9 cellular contexts compared by ENCODE assay signal in the genomic region with DNA sequence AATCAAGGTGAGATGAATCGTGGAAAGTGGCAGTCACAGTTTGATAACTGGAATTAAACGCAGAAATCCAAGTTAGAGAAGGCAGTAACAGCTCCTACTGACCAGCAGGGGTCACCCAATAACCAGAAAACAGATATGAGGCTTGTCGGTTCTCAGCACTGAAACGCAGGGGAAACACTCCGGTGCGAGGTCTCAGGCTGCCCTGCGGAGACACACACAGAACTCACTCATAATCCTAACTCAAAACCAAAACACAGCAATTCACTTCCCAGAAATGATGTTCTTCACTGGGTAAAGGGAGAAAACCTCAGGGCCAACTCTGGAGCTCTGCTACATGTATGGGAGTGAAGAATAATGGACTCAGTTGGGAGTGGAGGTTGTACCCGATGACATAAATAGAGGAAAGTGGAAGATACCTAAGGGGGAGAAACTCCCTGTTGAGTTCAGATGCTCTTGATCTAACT.
DNase-seq lines count a peak whose midpoint lies in the region; ATAC-seq, FAIRE-seq and TF ChIP-seq lines count a peak whose summit lies in the region.
"Had no signal": no experiment of that assay in that cellular context is flagged by ENCODE, and none has a peak within 500 bp of the region (broad histone marks: within the 10 kb centered on the region; RNA-seq: fewer than 3 reads in every experiment).

No MANE protein-coding gene starts in this region.

- H3K9ac ChIP-seq in NT2/D1 (ENCODE audit: insufficient read length, low read depth) (no peak overlapping the region), astrocyte (ENCODE audit: low read length) (peak overlapping the region; percentile 52)

- H3K9me3 ChIP-seq in NT2/D1 (ENCODE audit: insufficient read depth, low read length) (peaks cover 16% of the 10 kb centered on the region), astrocyte (ENCODE audit: insufficient read depth, low read depth, low read length) (peaks cover 4% of the 10 kb centered on the region), hepatocyte (ENCODE audit: low read depth) (no peaks in the 10 kb centered on the region), gastrocnemius medialis (no peaks in the 10 kb centered on the region)
- H3K9me3 ChIP-seq: ovary had no signal

- H3K4me1 Mint-ChIP-seq in astrocyte (ENCODE audit: low read depth, unreplicated experiment): peaks cover 10% of the 10 kb centered on the region

- peak; percentile 93 for ATAC-seq in GM21381 (IDR thresholded peaks at IDR 0.05; ENCODE audit: unreplicated experiment)
- ATAC-seq in HG03558 (IDR thresholded peaks at IDR 0.05; ENCODE audit: extremely low read depth, unreplicated experiment): peak; percentile 88
- peak; percentile 66 to 77 for ATAC-seq in gastrocnemius medialis

- H3K27me3 ChIP-seq in NT2/D1 (ENCODE audit: insufficient read depth, insufficient read length) (no peaks in the 10 kb centered on the region), astrocyte (ENCODE audit: insufficient read depth, low read length) (peaks cover 3% of the 10 kb centered on the region), hepatocyte (no peaks in the 10 kb centered on the region), gastrocnemius medialis (no peaks in the 10 kb centered on the region)
- H3K27me3 ChIP-seq: ovary had no signal

- 12% methylated on average over 8 of the region's 8 CpGs for WGBS in hepatocyte (ENCODE audit: low lambda C conversion rate, missing lambda C conversion rate)

- H3K36me3 ChIP-seq in NT2/D1 (ENCODE audit: insufficient read depth, insufficient read length, low read length): no peaks in the 10 kb centered on the region
- H3K36me3 ChIP-seq in astrocyte (ENCODE audit: insufficient read depth, low read length): no peaks in the 10 kb centered on the region
- no peaks in the 10 kb centered on the region for H3K36me3 ChIP-seq in hepatocyte (replicated peaks; ENCODE audit: insufficient read depth, low read depth)
- no peaks in the 10 kb centered on the region for H3K36me3 ChIP-seq in gastrocnemius medialis
- H3K36me3 ChIP-seq: ovary had no signal

- peak overlapping the region; percentile 84 for H3K4me2 ChIP-seq in astrocyte (ENCODE audit: low read length)
- peak overlapping the region; percentile 76 for H3K4me2 ChIP-seq in hepatocyte

- H4K20me1 ChIP-seq in astrocyte (ENCODE audit: insufficient read depth, low read length) (no peaks in the 10 kb centered on the region), hepatocyte (ENCODE audit: insufficient read depth, poor library complexity, severe bottlenecking) (no peaks in the 10 kb centered on the region)

- H3K9me3 Mint-ChIP-seq in astrocyte (ENCODE audit: unreplicated experiment): peaks cover 2% of the 10 kb centered on the region

- intact Hi-C loops in gastrocnemius medialis (cut with DNase I; ENCODE audit: low total_unique reads): no loop called here

- peak; percentile 41 for FAIRE-seq in astrocyte (lab: Jason Lieb, UNC)

- H3K4me1 ChIP-seq in NT2/D1 (ENCODE audit: insufficient read depth, insufficient read length) (no peaks in the 10 kb centered on the region), astrocyte (ENCODE audit: insufficient read depth, low read length) (peaks cover 8% of the 10 kb centered on the region), hepatocyte (ENCODE audit: insufficient read depth) (peaks cover 3% of the 10 kb centered on the region), gastrocnemius medialis (no peaks in the 10 kb centered on the region)

- H2AFZ ChIP-seq in astrocyte (ENCODE audit: low read depth, low read length): peak overlapping the region; percentile 70
- peak overlapping the region; percentile 70 for H2AFZ ChIP-seq in hepatocyte

- no peaks in the 10 kb centered on the region for H3K27me3 Mint-ChIP-seq in astrocyte (ENCODE audit: low read depth, unreplicated experiment)

- peak; percentile 1 for DNase-seq in NK-92 treated with Interleukin-12 subunit alpha and Interleukin-12 subunit beta, amount 100 ng/mL, for 24 hours (lab: John Stamatoyannopoulos, UW)
- DNase-seq in NK-92 (lab: John Stamatoyannopoulos, UW; ENCODE audit: unreplicated experiment) (no peak), NT2/D1 (ENCODE audit: low read depth, low spot score) (peak; percentile 55), astrocyte (ENCODE audit: low read depth) (peak; percentile 62), hepatocyte (ENCODE audit: low spot score) (peak; percentile 85), gastrocnemius medialis (peak in 1 of 2 donors; percentile 12)

- TF ChIP-seq POLR2A in gastrocnemius medialis (IDR thresholded peaks at IDR 0.05): no peak

- H3K36me3 Mint-ChIP-seq in astrocyte (ENCODE audit: low read depth, unreplicated experiment): no peaks in the 10 kb centered on the region

- H3K27ac Mint-ChIP-seq in astrocyte (ENCODE audit: unreplicated experiment): no peak overlapping the region

- no peak overlapping the region for H3K27ac ChIP-seq in astrocyte (ENCODE audit: low read depth, low read length)
- H3K27ac ChIP-seq in hepatocyte: no peak overlapping the region
- H3K27ac ChIP-seq in gastrocnemius medialis: no peak overlapping the region
- H3K27ac ChIP-seq: ovary had no signal

- no peak overlapping the region for H3K4me3 Mint-ChIP-seq in astrocyte (ENCODE audit: unreplicated experiment)

- H3K79me2 ChIP-seq in astrocyte (ENCODE audit: insufficient read depth, low read length) (no peaks in the 10 kb centered on the region), hepatocyte (no peaks in the 10 kb centered on the region)

- in situ Hi-C loops in gastrocnemius medialis (cut with MboI; ENCODE audit: low sequenced_read_pairs in 4 of 4): no loop called here

- H3K9me2 ChIP-seq in hepatocyte (replicated peaks; ENCODE audit: insufficient read depth): no peaks in the 10 kb centered on the region

- peak; percentile 92 for TF ChIP-seq CTCF in astrocyte (IDR thresholded peaks at IDR 0.05; ENCODE audit: insufficient read depth, low read depth, low read length)
- peak; percentile 88 for TF ChIP-seq CTCF in hepatocyte (IDR thresholded peaks at IDR 0.05; ENCODE audit: poor library complexity)
- peak; percentile 39 to 70 (median 63) for TF ChIP-seq CTCF in gastrocnemius medialis (IDR thresholded peaks at IDR 0.05 in 4 of 5, conservative IDR thresholded peaks at IDR 0.05 in 1 of 5)

- H3K4me3 ChIP-seq in NT2/D1 (ENCODE audit: insufficient read length, low read depth): no peak overlapping the region
- peak overlapping the region; percentile 37 for H3K4me3 ChIP-seq in astrocyte (ENCODE audit: insufficient read depth, low read depth, low read length)
- no peak overlapping the region for H3K4me3 ChIP-seq in hepatocyte
- no peak overlapping the region for H3K4me3 ChIP-seq in gastrocnemius medialis
- H3K4me3 ChIP-seq: ovary had no signal
